ENCODE assay signal across 1 cellular context in genomic region chr16:75658175-75658574, GRCh38.
TF ChIP-seq lines count a peak whose summit lies in the region.

No MANE protein-coding gene starts in this region.

TF ChIP-seq in GM12891, 5 proteins besides CTCF, POLR2A, EP300 and RAD21:
- TF ChIP-seq SPI1 (IDR thresholded peaks at IDR 0.05; ENCODE audit: low read depth, low read length), result no peak
- peak; percentile 64 for TF ChIP-seq POLR2AphosphoS5 (IDR thresholded peaks at IDR 0.05; ENCODE audit: low read depth, low read length)
- no peak for TF ChIP-seq PAX5 (IDR thresholded peaks at IDR 0.05; ENCODE audit: insufficient read depth, low read length, severe bottlenecking)
